ENCODE assay signal across 12 cellular contexts in genomic region chr13:99548448-99548847, GRCh38.
DNase-seq lines count a peak whose midpoint lies in the region; ATAC-seq and FAIRE-seq lines count a peak whose summit lies in the region.
"Had no signal": no experiment of that assay in that cellular context is flagged by ENCODE, and none has a peak within 500 bp of the region (broad histone marks: within the 10 kb centered on the region; RNA-seq: fewer than 3 reads in every experiment).

No MANE protein-coding gene starts in this region.

- H3K9me3 Mint-ChIP-seq in activated naive CD8-positive, alpha-beta T cell treated with anti-CD3 and anti-CD28 coated beads, Interleukin-2, amount 50 U/mL, for 24 hours = no peaks in the 10 kb centered on the region
- H3K9me3 Mint-ChIP-seq: brain had no signal

- no peak for DNase-seq in GM18507 (ENCODE audit: extremely low spot score, insufficient read length, low read depth)
- no peak for DNase-seq in effector memory CD4-positive, alpha-beta T cell
- no peak for DNase-seq in activated naive CD8-positive, alpha-beta T cell treated with anti-CD3 and anti-CD28 coated beads, Interleukin-2, amount 50 U/mL, for 24 hours
- no peak for DNase-seq in foreskin melanocyte
- no peak for DNase-seq in central memory CD4-positive, alpha-beta T cell
- no peak for DNase-seq in NCI-H82 treated with DMSO at 0.1 percent for 48 hours (lab: John Stamatoyannopoulos, UW; ENCODE audit: unreplicated experiment)
- DNase-seq: NCI-H1105, T-helper 9 cell had no signal

- no peak overlapping the region for H3K4me3 Mint-ChIP-seq in activated naive CD8-positive, alpha-beta T cell treated with anti-CD3 and anti-CD28 coated beads, Interleukin-2, amount 50 U/mL, for 24 hours
- H3K4me3 Mint-ChIP-seq: brain had no signal

- no peak overlapping the region for H3K27ac Mint-ChIP-seq in activated naive CD8-positive, alpha-beta T cell treated with anti-CD3 and anti-CD28 coated beads, Interleukin-2, amount 50 U/mL, for 24 hours
- H3K27ac Mint-ChIP-seq: brain had no signal

- H3K4me1 ChIP-seq in effector memory CD4-positive, alpha-beta T cell (ENCODE audit: control insufficient read depth, insufficient read depth, low read length, poor library complexity, severe bottlenecking) = peaks cover under 1% of the 10 kb centered on the region

- H3K4me3 ChIP-seq in effector memory CD4-positive, alpha-beta T cell (ENCODE audit: insufficient read depth, low read depth, low read length, poor library complexity, severe bottlenecking) = peak overlapping the region; percentile 7

- FAIRE-seq in GM18507 (lab: Jason Lieb, UNC) = peak; percentile 87
- FAIRE-seq: G401.6 had no signal

- H3K27ac ChIP-seq in effector memory CD4-positive, alpha-beta T cell (ENCODE audit: insufficient read depth, low read length, poor library complexity, severe bottlenecking) = no peak overlapping the region

- peaks cover 17% of the 10 kb centered on the region for H3K4me1 Mint-ChIP-seq in activated naive CD8-positive, alpha-beta T cell treated with anti-CD3 and anti-CD28 coated beads, Interleukin-2, amount 50 U/mL, for 24 hours
- H3K4me1 Mint-ChIP-seq: brain had no signal

- H3K27me3 ChIP-seq in effector memory CD4-positive, alpha-beta T cell (replicated peaks; ENCODE audit: control insufficient read depth, insufficient read depth, low read length, poor library complexity, severe bottlenecking) = no peaks in the 10 kb centered on the region

- H3K27me3 Mint-ChIP-seq in activated naive CD8-positive, alpha-beta T cell treated with anti-CD3 and anti-CD28 coated beads, Interleukin-2, amount 50 U/mL, for 24 hours = no peaks in the 10 kb centered on the region
- H3K27me3 Mint-ChIP-seq: brain had no signal

- peaks cover 76% of the 10 kb centered on the region for H3K36me3 Mint-ChIP-seq in activated naive CD8-positive, alpha-beta T cell treated with anti-CD3 and anti-CD28 coated beads, Interleukin-2, amount 50 U/mL, for 24 hours (ENCODE audit: low read depth)

- no peaks in the 10 kb centered on the region for H3K9me3 ChIP-seq in effector memory CD4-positive, alpha-beta T cell (ENCODE audit: control insufficient read depth, low read length)

- peaks cover 51% of the 10 kb centered on the region for H3K36me3 ChIP-seq in effector memory CD4-positive, alpha-beta T cell (ENCODE audit: control insufficient read depth, insufficient read depth, low read length)

- ATAC-seq in GM21423 (IDR thresholded peaks at IDR 0.05; ENCODE audit: unreplicated experiment) (peak; percentile 63), HG03342 (IDR thresholded peaks at IDR 0.05; ENCODE audit: unreplicated experiment) (peak; percentile 54)
- ATAC-seq in activated naive CD8-positive, alpha-beta T cell treated with anti-CD3 and anti-CD28 coated beads, Interleukin-2, amount 50 U/mL, for 24 hours = no peak
